In the genomic region with DNA sequence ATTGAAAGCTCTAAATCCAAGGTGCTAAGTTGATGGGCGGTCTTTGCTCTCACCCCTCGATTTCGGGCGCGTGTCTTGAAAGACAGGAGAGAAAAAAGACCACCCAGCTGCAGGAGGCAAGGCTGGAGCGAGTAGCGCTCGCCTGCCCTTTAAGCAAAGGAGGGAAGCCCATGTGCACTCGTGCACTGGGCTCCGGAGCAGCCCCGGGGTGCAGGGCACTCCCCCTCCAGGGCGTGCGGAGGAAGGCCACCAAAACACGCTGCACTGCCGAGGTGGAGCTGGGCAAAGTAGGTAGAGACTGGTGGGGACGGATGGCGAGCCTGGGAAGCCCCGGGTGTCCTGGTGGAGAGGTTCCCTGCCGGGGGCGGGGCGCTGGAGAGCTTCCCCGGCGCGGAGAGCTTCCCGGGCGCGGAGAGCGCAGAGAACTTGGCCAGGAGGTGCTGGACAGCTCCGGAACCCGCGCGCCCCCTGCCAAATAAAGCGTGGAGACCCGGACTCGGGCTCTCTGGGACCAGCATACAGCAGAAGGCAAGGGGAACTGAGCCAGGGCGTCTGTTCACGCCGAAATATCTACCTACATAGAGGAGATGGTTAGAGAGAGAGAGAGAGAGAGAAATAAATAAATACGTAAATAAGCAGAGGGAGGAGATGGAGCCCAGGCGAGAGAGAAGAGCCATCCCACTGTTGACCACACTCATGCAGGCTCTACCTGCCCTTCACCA, we compare ENCODE assay signal across 8 cellular contexts. TPM values are rescaled to one million over a fixed set of nuclear protein-coding genes. Genes with fewer than 3 reads are reported as not detected.
DNase-seq lines count a peak whose midpoint lies in the region; ATAC-seq and TF ChIP-seq lines count a peak whose summit lies in the region.

No MANE protein-coding gene starts in this region.

- no peaks in the 10 kb centered on the region for H3K36me3 ChIP-seq in sigmoid colon

- no peak overlapping the region for H3K27ac ChIP-seq in sigmoid colon

- 2 to 3% methylated on average over 40 of the region's 40 CpGs for WGBS in sigmoid colon, 2 donors

- peak overlapping the region; percentile 29 to 59 (median 53) for H3K4me3 ChIP-seq in sigmoid colon

- no peak for TF ChIP-seq CTCF in sigmoid colon (IDR thresholded peaks at IDR 0.05)

- DNase-seq in EH (ENCODE audit: low read depth) (peak; percentile 9), RPMI7951 (ENCODE audit: low read depth) (peak; percentile 3), amniotic epithelial cell (ENCODE audit: low read depth) (peak; percentile 8), hepatic stellate cell (ENCODE audit: low spot score) (peak; percentile 16), sigmoid colon (no peak), LoVo (ENCODE audit: low spot score) (no peak)

- ATAC-seq in HG02885 (IDR thresholded peaks at IDR 0.05; ENCODE audit: poor library complexity, unreplicated experiment) (peak; percentile 47), GM18517 (IDR thresholded peaks at IDR 0.05; ENCODE audit: unreplicated experiment) (no peak)

- intact Hi-C loops in sigmoid colon (cut with DNase I): no loop called here

- TF ChIP-seq POLR2A in sigmoid colon (IDR thresholded peaks at IDR 0.05): no peak

- no peak for TF ChIP-seq EP300 in sigmoid colon (IDR thresholded peaks at IDR 0.05)

- peaks cover 0 to 40% (median 32%) of the 10 kb centered on the region in 3 donors for H3K27me3 ChIP-seq in sigmoid colon

- H3K9me3 ChIP-seq in sigmoid colon: peaks cover 0 to 2% (median 1%) of the 10 kb centered on the region in 4 donors

- H3K4me1 ChIP-seq in sigmoid colon: peaks cover 0 to 26% (median 25%) of the 10 kb centered on the region in 4 donors

RNA-seq across cellular contexts. Expression of a gene that starts 0.6 kb away (rescaled TPM):
- under 0.01 and 1.1 TPM in 2 replicates for total RNA-seq in RPMI7951 (2014; rRNA removed; shearing (Covaris generic))
- total RNA-seq in sigmoid colon: 10 to 100 TPM in 2 of 4 donors, 1 to 10 TPM in 2; 3.1 to 14.7 (median 7.5) TPM
- 1 to 10 TPM in 1 of 3 donors, under 1 TPM in 2; 0.60 to 5.2 (median 0.69) TPM for polyA plus RNA-seq in sigmoid colon

Comparison
In these comparisons a context has a peak if more than half of its experiments do, and no peak if none do; other contexts are left out.
1. DNase-seq: peak in EH (single experiment), RPMI7951 (single experiment), amniotic epithelial cell (single experiment) and hepatic stellate cell (single experiment); none in sigmoid colon (single experiment) and LoVo (single experiment).